30 cellular contexts compared by ENCODE assay signal in the genomic region with DNA sequence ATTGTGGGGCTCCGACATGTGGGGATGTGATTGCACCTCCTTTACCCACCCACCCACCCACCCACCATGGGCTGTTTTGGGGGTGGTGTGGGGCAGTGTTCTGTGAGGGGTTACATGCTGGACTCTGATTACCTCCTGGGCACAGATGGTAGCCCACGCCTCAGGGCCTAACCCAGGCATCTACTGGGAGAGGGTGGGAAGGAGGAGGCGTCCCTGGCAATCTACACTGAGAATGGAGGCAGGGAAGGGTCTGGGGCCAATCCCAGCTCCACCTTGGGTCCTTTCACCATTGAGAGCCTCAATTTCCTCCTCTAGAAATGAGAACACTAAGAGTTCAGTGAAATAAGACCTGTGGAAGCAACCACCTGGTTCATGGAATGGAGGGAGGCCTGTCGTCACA. TPM values are rescaled to one million over a fixed set of nuclear protein-coding genes. Genes with fewer than 3 reads are reported as not detected.
"Had no signal": no experiment of that assay in that cellular context is flagged by ENCODE, and none has a peak within 500 bp of the region (broad histone marks: within the 10 kb centered on the region; RNA-seq: fewer than 3 reads in every experiment).

No MANE protein-coding gene starts in this region.

- H3K36me3 ChIP-seq: colonic mucosa, esophagus muscularis mucosa, heart right ventricle, ovary, thoracic aorta, tibial nerve, upper lobe of right lung, uterus had no signal

- H3K27ac Mint-ChIP-seq: dendritic cell treated with granulocyte-macrophage colony-stimulating factor and Interleukin-4, amounts not matched to agents 40 ng/mL and 50 ng/mL, for 4 days; immature natural killer cell; naive thymus-derived CD4-positive, alpha-beta T cell; nephron; stimulated activated naive B cell treated with anti-CD40 and anti-IgM and Interleukin-4, amounts not matched to agents 10 μg/mL and 1 μg/mL and 100 μg/mL, for 72 hours; stimulated activated naive CD8-positive, alpha-beta T cell treated with anti-CD3 and anti-CD28 coated beads, Interleukin-15, Interleukin-2, amounts not matched to agents 100 ng/mL and 50 ng/mL, for 24 hours had no signal

- H3K36me3 Mint-ChIP-seq: immature natural killer cell; naive thymus-derived CD4-positive, alpha-beta T cell; stimulated activated naive B cell treated with anti-CD40 and anti-IgM and Interleukin-4, amounts not matched to agents 10 μg/mL and 1 μg/mL and 100 μg/mL, for 72 hours had no signal

- H3K4me1 ChIP-seq: colonic mucosa, esophagus muscularis mucosa, heart right ventricle, tibial nerve, uterus had no signal

- H3K27me3 Mint-ChIP-seq: stimulated activated naive CD8-positive, alpha-beta T cell treated with anti-CD3 and anti-CD28 coated beads, Interleukin-15, Interleukin-2, amounts not matched to agents 100 ng/mL and 50 ng/mL, for 24 hours had no signal

- H3K9me3 ChIP-seq: colonic mucosa, esophagus muscularis mucosa, heart right ventricle, ovary, thoracic aorta, tibial nerve, upper lobe of right lung, uterus had no signal

- H3K27ac ChIP-seq: colonic mucosa, esophagus muscularis mucosa, heart right ventricle, ovary, thoracic aorta, tibial nerve, upper lobe of right lung, uterus had no signal

- DNase-seq: central memory CD4-positive, alpha-beta T cell; colonic mucosa; effector memory CD4-positive, alpha-beta T cell; foreskin melanocyte; glutamatergic neuron; heart right ventricle; hypothalamus; immature natural killer cell; mesendoderm; midbrain; naive thymus-derived CD4-positive, alpha-beta T cell; nucleus accumbens; ovary; retina; stimulated activated CD4-positive, alpha-beta T cell treated with anti-CD3 and anti-CD28 coated beads, Interleukin-15, amount 100 ng/mL, for 24 hours; stimulated activated CD4-positive, alpha-beta T cell treated with anti-CD3 and anti-CD28 coated beads, Interleukin-2, amount 100 ng/mL, for 48 hours; stimulated activated naive B cell treated with anti-CD40 and anti-IgM and Interleukin-4, amounts not matched to agents 10 μg/mL and 1 μg/mL and 100 μg/mL, for 72 hours; upper lobe of right lung; uterus had no signal

- H3K27me3 ChIP-seq: colonic mucosa, esophagus muscularis mucosa, heart right ventricle, ovary, tibial nerve, upper lobe of right lung, uterus had no signal

- H3K4me3 Mint-ChIP-seq: dendritic cell treated with granulocyte-macrophage colony-stimulating factor and Interleukin-4, amounts not matched to agents 40 ng/mL and 50 ng/mL, for 4 days; immature natural killer cell; naive thymus-derived CD4-positive, alpha-beta T cell; nephron; stimulated activated naive B cell treated with anti-CD40 and anti-IgM and Interleukin-4, amounts not matched to agents 10 μg/mL and 1 μg/mL and 100 μg/mL, for 72 hours; stimulated activated naive CD8-positive, alpha-beta T cell treated with anti-CD3 and anti-CD28 coated beads, Interleukin-15, Interleukin-2, amounts not matched to agents 100 ng/mL and 50 ng/mL, for 24 hours had no signal

- H3K4me3 ChIP-seq: colonic mucosa, esophagus muscularis mucosa, heart right ventricle, ovary, thoracic aorta, tibial nerve, upper lobe of right lung, uterus had no signal

- H3K9me3 Mint-ChIP-seq: dendritic cell treated with granulocyte-macrophage colony-stimulating factor and Interleukin-4, amounts not matched to agents 40 ng/mL and 50 ng/mL, for 4 days; immature natural killer cell; naive thymus-derived CD4-positive, alpha-beta T cell; nephron; stimulated activated naive B cell treated with anti-CD40 and anti-IgM and Interleukin-4, amounts not matched to agents 10 μg/mL and 1 μg/mL and 100 μg/mL, for 72 hours; stimulated activated naive CD8-positive, alpha-beta T cell treated with anti-CD3 and anti-CD28 coated beads, Interleukin-15, Interleukin-2, amounts not matched to agents 100 ng/mL and 50 ng/mL, for 24 hours had no signal

RNA-seq across cellular contexts. Expression of a gene that starts 44.4 kb away (rescaled TPM):
- total RNA-seq: endothelial cell of umbilical vein, fibroblast of lung, lung microvascular endothelial cell, pulmonary artery endothelial cell, skeletal muscle tissue had no signal
- polyA plus RNA-seq: endothelial cell of umbilical vein, fibroblast of lung had no signal
